Comparison of ENCODE assay signal across 3 cellular contexts in the genomic region with DNA sequence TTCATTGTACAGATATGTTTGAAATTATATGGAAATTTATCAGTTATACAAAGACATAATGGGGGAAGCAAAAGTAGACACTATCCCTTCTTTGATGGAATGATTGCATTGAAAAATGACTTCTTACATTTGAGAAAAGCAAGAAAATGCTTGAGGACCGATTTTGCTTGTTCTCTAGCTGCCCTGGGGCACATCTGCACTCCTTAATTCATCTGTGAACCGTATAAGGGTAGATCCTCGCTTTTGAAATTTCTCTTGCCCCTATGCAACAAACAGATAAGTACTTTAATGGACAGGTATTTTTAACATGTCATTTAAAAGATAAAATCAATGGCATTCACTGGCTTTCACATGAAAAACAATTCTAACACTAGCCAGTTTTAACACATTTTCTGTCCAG. TPM values are rescaled to one million over a fixed set of nuclear protein-coding genes. Genes with fewer than 3 reads are reported as not detected.
"Had no signal": no experiment of that assay in that cellular context is flagged by ENCODE, and none has a peak within 500 bp of the region (broad histone marks: within the 10 kb centered on the region; RNA-seq: fewer than 3 reads in every experiment).

No MANE protein-coding gene starts in this region.

- DNase-seq: GDM1, GF-D8 had no signal

- H3K4me3 ChIP-seq: GM12878 had no signal

- ATAC-seq: GM12878 had no signal

RNA-seq across cellular contexts. Expression of gene MLNR, which starts 13.5 kb away (rescaled TPM):
- polyA plus RNA-seq: GM12878 had no signal
